ENCODE assay signal across 23 cellular contexts in genomic region chr1:65163193-65163805, GRCh38. TPM values are rescaled to one million over a fixed set of nuclear protein-coding genes. Genes with fewer than 3 reads are reported as not detected.
DNase-seq lines count a peak whose midpoint lies in the region; ATAC-seq, FAIRE-seq and TF ChIP-seq lines count a peak whose summit lies in the region.
"Had no signal": no experiment of that assay in that cellular context is flagged by ENCODE, and none has a peak within 500 bp of the region (broad histone marks: within the 10 kb centered on the region; RNA-seq: fewer than 3 reads in every experiment).

No MANE protein-coding gene starts in this region.

- H3K4me1 Mint-ChIP-seq in T-helper 17 cell = peaks cover 6% of the 10 kb centered on the region
- H3K4me1 Mint-ChIP-seq: activated CD4-positive, alpha-beta T cell treated with anti-CD3 and anti-CD28 coated beads for 36 hours had no signal

- peak overlapping the region; percentile 47 for H3K9ac ChIP-seq in adipocyte (ENCODE audit: low read length)

- ATAC-seq in left lobe of liver = peak; percentile 6
- ATAC-seq in GM21717 (IDR thresholded peaks at IDR 0.05; ENCODE audit: unreplicated experiment) = no peak
- ATAC-seq in GM18867 (IDR thresholded peaks at IDR 0.05; ENCODE audit: unreplicated experiment) = no peak
- ATAC-seq in T-helper 17 cell = no peak
- ATAC-seq: activated CD4-positive, alpha-beta T cell treated with anti-CD3 and anti-CD28 coated beads for 36 hours; activated CD8-positive, alpha-beta memory T cell treated with anti-CD3 and anti-CD28 coated beads, Interleukin-2, amount 10 ng/mL, durations not matched to agents 7 days and 5 days; activated naive CD4-positive, alpha-beta T cell treated with anti-CD3 and anti-CD28 coated beads, Interleukin-2, amount 50 U/mL, for 72 hours; CD8-positive, alpha-beta T cell; lower lobe of right lung; upper lobe of right lung had no signal

- H3K9me3 ChIP-seq in adipocyte (ENCODE audit: control insufficient read depth, low read length) (no peaks in the 10 kb centered on the region), T-helper 17 cell (ENCODE audit: control insufficient read depth, low read length, poor library complexity, severe bottlenecking) (no peaks in the 10 kb centered on the region)
- H3K9me3 ChIP-seq: lower lobe of right lung, MG63, Peyer's patch, stomach, upper lobe of right lung had no signal

- peaks cover 36% of the 10 kb centered on the region for H3K27me3 Mint-ChIP-seq in T-helper 17 cell
- H3K27me3 Mint-ChIP-seq: activated CD8-positive, alpha-beta memory T cell treated with anti-CD3 and anti-CD28 coated beads, Interleukin-2, amount 10 ng/mL, durations not matched to agents 7 days and 5 days had no signal

- H3K4me3 Mint-ChIP-seq in T-helper 17 cell = no peak overlapping the region
- H3K4me3 Mint-ChIP-seq: activated CD4-positive, alpha-beta T cell treated with anti-CD3 and anti-CD28 coated beads for 36 hours; activated CD8-positive, alpha-beta memory T cell treated with anti-CD3 and anti-CD28 coated beads, Interleukin-2, amount 10 ng/mL, durations not matched to agents 7 days and 5 days; activated T-helper 1 cell treated with anti-CD3 and anti-CD28 coated beads, Interleukin-12 subunit alpha, Interleukin-12 subunit beta, Interleukin-2, Interleukin-4 antibody, amounts not matched to agents 30 ng/mL and 10 ng/mL and 1 ng/mL, durations not matched to agents 14 hours and 24 hours and 36 hours; CD8-positive, alpha-beta T cell had no signal

- no peaks in the 10 kb centered on the region for H3K27me3 ChIP-seq in adipocyte (replicated peaks; ENCODE audit: control insufficient read depth, insufficient read depth, low read length)
- H3K27me3 ChIP-seq: MG63, Peyer's patch, stomach, upper lobe of right lung had no signal

- peaks cover 52% of the 10 kb centered on the region for H3K4me1 ChIP-seq in adipocyte (ENCODE audit: control insufficient read depth, insufficient read depth, low read length)
- H3K4me1 ChIP-seq: lower lobe of right lung, Peyer's patch, upper lobe of right lung had no signal

- TF ChIP-seq POLR2A in GM12892 (IDR thresholded peaks at IDR 0.05; ENCODE audit: low read depth, low read length) = no peak

- no peaks in the 10 kb centered on the region for H3K36me3 Mint-ChIP-seq in T-helper 17 cell (ENCODE audit: low read depth)
- H3K36me3 Mint-ChIP-seq: CD8-positive, alpha-beta T cell had no signal

- peak; percentile 48 for FAIRE-seq in GM12892 (lab: Jason Lieb, UNC)
- FAIRE-seq: endometrium had no signal

- peak overlapping the region; percentile 41 for H3K4me3 ChIP-seq in adipocyte (ENCODE audit: low read length)
- H3K4me3 ChIP-seq: coronary artery, lower lobe of right lung, MG63, Peyer's patch, SK-N-MC, stomach, upper lobe of right lung had no signal

- H3K27ac Mint-ChIP-seq in T-helper 17 cell = no peak overlapping the region
- H3K27ac Mint-ChIP-seq: activated CD4-positive, alpha-beta T cell treated with anti-CD3 and anti-CD28 coated beads for 36 hours; activated CD8-positive, alpha-beta memory T cell treated with anti-CD3 and anti-CD28 coated beads, Interleukin-2, amount 10 ng/mL, durations not matched to agents 7 days and 5 days; activated naive CD4-positive, alpha-beta T cell treated with anti-CD3 and anti-CD28 coated beads, Interleukin-2, amount 50 U/mL, for 72 hours; activated T-helper 1 cell treated with anti-CD3 and anti-CD28 coated beads, Interleukin-12 subunit alpha, Interleukin-12 subunit beta, Interleukin-2, Interleukin-4 antibody, amounts not matched to agents 30 ng/mL and 10 ng/mL and 1 ng/mL, durations not matched to agents 14 hours and 24 hours and 36 hours; CD8-positive, alpha-beta T cell had no signal

- DNase-seq in GM12892 (ENCODE audit: insufficient read length) = no peak
- DNase-seq in MV-4-11 (lab: John Stamatoyannopoulos, UW) = peak; percentile 74
- no peak for DNase-seq in adipocyte (ENCODE audit: low read depth)
- DNase-seq in left lobe of liver (ENCODE audit: low spot score) = no peak
- no peak for DNase-seq in activated effector memory CD4-positive, alpha-beta T cell treated with Interleukin-2 at 50 U/mL for 16 hours
- DNase-seq in T-helper 17 cell = no peak
- DNase-seq: activated CD4-positive, alpha-beta T cell treated with anti-CD3 and anti-CD28 coated beads for 36 hours; activated CD8-positive, alpha-beta memory T cell treated with anti-CD3 and anti-CD28 coated beads, Interleukin-2, amount 10 ng/mL, durations not matched to agents 7 days and 5 days; CD8-positive, alpha-beta T cell; lower lobe of right lung; MG63; NCI-H1694; Peyer's patch; stimulated activated CD4-positive, alpha-beta T cell treated with anti-CD3 and anti-CD28 coated beads, Interleukin-4, amount 100 ng/mL, for 4 hours; stomach; upper lobe of right lung had no signal

- H3K36me3 ChIP-seq in adipocyte (ENCODE audit: control insufficient read depth, insufficient read depth, low read length, severe bottlenecking) = peaks cover 3% of the 10 kb centered on the region
- H3K36me3 ChIP-seq: lower lobe of right lung, MG63, Peyer's patch, stomach, upper lobe of right lung had no signal

RNA-seq across cellular contexts. Expression of gene AK4, which starts 15.3 kb away (rescaled TPM):
- 157 TPM for polyA plus RNA-seq in GM12892 (2012; ENCODE audit: missing spikeins)
- 153 TPM for total RNA-seq in left lobe of liver
- total RNA-seq in T-helper 17 cell = under 1 TPM; 0.05 to 0.07 TPM

Comparison
In these comparisons a context has a peak if more than half of its experiments do, and no peak if none do; other contexts are left out.
1. RNA of gene AK4, which starts 15.3 kb away (total RNA-seq): 153 TPM in left lobe of liver (single experiment); 0.05 to 0.07 TPM in T-helper 17 cell; every median in the first group is over 100 times any median in the second.